In genomic region chr2:112809112-112809511, GRCh38 we compare ENCODE assay signal across 17 cellular contexts. TPM values are rescaled to one million over a fixed set of nuclear protein-coding genes. Genes with fewer than 3 reads are reported as not detected.
DNase-seq lines count a peak whose midpoint lies in the region; ATAC-seq and TF ChIP-seq lines count a peak whose summit lies in the region.
"Had no signal": no experiment of that assay in that cellular context is flagged by ENCODE, and none has a peak within 500 bp of the region (broad histone marks: within the 10 kb centered on the region; RNA-seq: fewer than 3 reads in every experiment).

No MANE protein-coding gene starts in this region.

- no peak for TF ChIP-seq POLR2A in right lobe of liver (IDR thresholded peaks at IDR 0.05)

- H3K4me3 ChIP-seq in RWPE2 (ENCODE audit: severe bottlenecking): no peak overlapping the region
- no peak overlapping the region for H3K4me3 ChIP-seq in right lobe of liver

- H3K27me3 Mint-ChIP-seq in Calu3 (ENCODE audit: unreplicated experiment): no peaks in the 10 kb centered on the region
- peaks cover 2% of the 10 kb centered on the region for H3K27me3 Mint-ChIP-seq in glutamatergic neuron (ENCODE audit: unreplicated experiment)
- H3K27me3 Mint-ChIP-seq: B cell had no signal

- TF ChIP-seq CTCF in Calu3 (IDR thresholded peaks at IDR 0.05; ENCODE audit: unreplicated experiment) (no peak), RWPE2 (IDR thresholded peaks at IDR 0.05; ENCODE audit: poor library complexity, severe bottlenecking) (no peak), right lobe of liver (IDR thresholded peaks at IDR 0.05) (no peak), glutamatergic neuron (IDR thresholded peaks at IDR 0.05; ENCODE audit: partially characterized antibody, unreplicated experiment) (no peak)

- H3K4me1 ChIP-seq in RWPE2 (ENCODE audit: insufficient read depth, poor library complexity, severe bottlenecking) (peaks cover 48% of the 10 kb centered on the region), right lobe of liver (peaks cover 0 to 20% (median 6%) of the 10 kb centered on the region in 4 donors)

- CTCF ChIA-PET in Calu3 (lab: Charles Lee): interaction anchor here (0.9 kb wide), 1 partner anchor 72 kb away, joined by 3 read pairs; no protein-coding TSS in a partner anchor

- DNase-seq in Calu3 (no peak), RWPE2 (ENCODE audit: low spot score) (no peak), epithelial cell of prostate (ENCODE audit: low read depth, low spot score) (no peak), right lobe of liver (no peak), glutamatergic neuron (no peak)
- DNase-seq: C1 segment of cervical spinal cord; CD4-positive, CD25-positive, alpha-beta regulatory T cell; CD8-positive, alpha-beta memory T cell; COR-L47; DMS79; GDM1; H9 had no signal

- H3K4me1 Mint-ChIP-seq in Calu3 (ENCODE audit: low read depth, unreplicated experiment) (peaks cover 82% of the 10 kb centered on the region), glutamatergic neuron (ENCODE audit: low read depth, unreplicated experiment) (peaks cover 1% of the 10 kb centered on the region)

- H3K4me3 Mint-ChIP-seq in Calu3 (ENCODE audit: low read depth, unreplicated experiment): no peak overlapping the region
- H3K4me3 Mint-ChIP-seq in glutamatergic neuron (ENCODE audit: unreplicated experiment): no peak overlapping the region
- H3K4me3 Mint-ChIP-seq: B cell; CD4-positive, CD25-positive, alpha-beta regulatory T cell; CD8-positive, alpha-beta memory T cell; H9 had no signal

- intact Hi-C loops in Calu3 (cut with micrococcal nuclease; ENCODE audit: unreplicated experiment): no loop called here
- intact Hi-C loops in right lobe of liver (cut with DNase I): no loop called here

- H3K27me3 ChIP-seq in RWPE2 (ENCODE audit: insufficient read depth, poor library complexity, severe bottlenecking) (no peaks in the 10 kb centered on the region), right lobe of liver (no peaks in the 10 kb centered on the region)

- H3K9me3 ChIP-seq in RWPE2 (ENCODE audit: severe bottlenecking) (peaks cover 4% of the 10 kb centered on the region), right lobe of liver (no peaks in the 10 kb centered on the region)

- ATAC-seq in RWPE2 (ENCODE audit: low read depth): no peak
- ATAC-seq in right lobe of liver: peak in 3 of 4 donors; percentile 42 to 64 (median 47)
- ATAC-seq in GM21737 (IDR thresholded peaks at IDR 0.05; ENCODE audit: unreplicated experiment): no peak
- no peak for ATAC-seq in GM18858 (IDR thresholded peaks at IDR 0.05; ENCODE audit: unreplicated experiment)

- no TSS peak for BruUV-seq in Calu3 (replicated peaks; lab: Mats Ljungman, UMichigan)

- peaks cover 35% of the 10 kb centered on the region for H3K36me3 Mint-ChIP-seq in Calu3 (ENCODE audit: insufficient read depth, unreplicated experiment)
- H3K36me3 Mint-ChIP-seq in glutamatergic neuron (ENCODE audit: unreplicated experiment): no peaks in the 10 kb centered on the region
- H3K36me3 Mint-ChIP-seq: CD4-positive, CD25-positive, alpha-beta regulatory T cell had no signal

- no peaks in the 10 kb centered on the region for H3K36me3 ChIP-seq in RWPE2 (ENCODE audit: low read depth)
- no peaks in the 10 kb centered on the region for H3K36me3 ChIP-seq in right lobe of liver

- H3K27ac ChIP-seq in RWPE2 (ENCODE audit: poor library complexity, severe bottlenecking) (peak overlapping the region; percentile 96), epithelial cell of prostate (peak overlapping the region; percentile 1), right lobe of liver (peak overlapping the region in 1 of 3 donors; percentile 26)

- H3K9me3 Mint-ChIP-seq in Calu3 (ENCODE audit: low read depth, unreplicated experiment): peaks cover 14% of the 10 kb centered on the region
- no peaks in the 10 kb centered on the region for H3K9me3 Mint-ChIP-seq in glutamatergic neuron (ENCODE audit: unreplicated experiment)

- H3K27ac Mint-ChIP-seq in Calu3 (ENCODE audit: unreplicated experiment) (peak overlapping the region; percentile 73), glutamatergic neuron (ENCODE audit: unreplicated experiment) (no peak overlapping the region)
- H3K27ac Mint-ChIP-seq: B cell, H9 had no signal

RNA-seq across cellular contexts. Expression of gene IL1A, which starts 24.8 kb away (rescaled TPM):
- 6.4 and 14.4 TPM in 2 replicates for total RNA-seq in Calu3 (2022)
- not detected for total RNA-seq in right lobe of liver
- total RNA-seq in glutamatergic neuron (ENCODE audit: unreplicated experiment): not detected
- total RNA-seq: A172, B cell had no signal

RNA-seq across cellular contexts. Expression of gene IL1B, which starts 27.5 kb away (rescaled TPM):
- total RNA-seq in Calu3 (2022): 4.1 and 15.5 TPM in 2 replicates
- 1 to 10 TPM in 2 of 6 experiments, under 1 TPM in 3, not detected in 1; 0.19 to 4.1 (median 0.49) TPM for total RNA-seq in right lobe of liver
- total RNA-seq in glutamatergic neuron (ENCODE audit: unreplicated experiment): not detected
- total RNA-seq: A172; CD8-positive, alpha-beta memory T cell; H1; H9 had no signal

RNA-seq across cellular contexts. Expression of gene CKAP2L, which starts 44.7 kb away (rescaled TPM):
- total RNA-seq in Calu3 (2022): 27.4 and 42.5 TPM in 2 replicates
- total RNA-seq in right lobe of liver: 1 to 10 TPM in 2 of 6 experiments, under 1 TPM in 4; 0.20 to 1.4 (median 0.66) TPM
- 3.3 TPM for total RNA-seq in glutamatergic neuron (ENCODE audit: unreplicated experiment)

Comparison
In these comparisons a context has a peak if more than half of its experiments do, and no peak if none do; other contexts are left out.
1. ATAC-seq: peak in right lobe of liver (3 of 4); none in RWPE2 (single experiment), GM21737 (single experiment) and GM18858 (single experiment).